In the genomic region with DNA sequence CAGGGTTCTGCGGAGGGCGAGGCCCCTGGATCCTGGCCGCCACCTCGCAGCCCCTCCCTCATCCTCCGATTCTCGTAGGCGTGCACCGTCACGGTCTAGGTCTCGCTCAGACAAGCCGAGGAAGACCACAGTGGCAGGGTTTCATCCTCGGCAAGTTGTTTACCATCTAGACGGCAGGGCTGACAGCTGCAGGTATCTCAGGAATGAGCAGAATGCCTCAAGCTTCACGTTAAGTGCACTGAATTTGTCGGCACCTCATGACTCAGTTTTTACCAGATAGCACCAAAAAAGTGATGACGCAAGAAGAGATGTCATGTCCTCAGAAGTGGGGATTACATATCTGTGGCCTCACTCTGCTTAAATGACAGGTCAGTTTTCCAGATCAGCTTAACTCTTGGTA, we compare ENCODE assay signal across 21 cellular contexts. TPM values are rescaled to one million over a fixed set of nuclear protein-coding genes. Genes with fewer than 3 reads are reported as not detected.
DNase-seq lines count a peak whose midpoint lies in the region; ATAC-seq, FAIRE-seq and TF ChIP-seq lines count a peak whose summit lies in the region.
"Had no signal": no experiment of that assay in that cellular context is flagged by ENCODE, and none has a peak within 500 bp of the region (broad histone marks: within the 10 kb centered on the region; RNA-seq: fewer than 3 reads in every experiment).

No MANE protein-coding gene starts in this region.

- peaks cover 9% of the 10 kb centered on the region for H3K27me3 ChIP-seq in hepatocyte
- H3K27me3 ChIP-seq: ascending aorta, ovary had no signal

- H3K9me2 ChIP-seq in hepatocyte (replicated peaks; ENCODE audit: insufficient read depth): no peaks in the 10 kb centered on the region

- no peak for FAIRE-seq in urothelium cell line (lab: Jason Lieb, UNC)
- FAIRE-seq: GM12891, islet of Langerhans had no signal

- no peak overlapping the region for H3K27ac ChIP-seq in hepatocyte
- H3K27ac ChIP-seq: 22Rv1, ascending aorta, ovary, RWPE1 had no signal

- no peaks in the 10 kb centered on the region for H3K36me3 ChIP-seq in hepatocyte (replicated peaks; ENCODE audit: insufficient read depth, low read depth)
- H3K36me3 ChIP-seq: ascending aorta, ovary had no signal

- peak overlapping the region; percentile 41 for H3K4me2 ChIP-seq in hepatocyte

- H3K4me3 ChIP-seq in astrocyte of the cerebellum (ENCODE audit: low read depth, low read length): no peak overlapping the region
- H3K4me3 ChIP-seq in hepatocyte: no peak overlapping the region
- H3K4me3 ChIP-seq: ascending aorta, ovary had no signal

- DNase-seq in NCI-H748 (lab: John Stamatoyannopoulos, UW; ENCODE audit: unreplicated experiment): peak; percentile 12
- DNase-seq in NCI-H748 treated with DMSO at 0.1 percent for 48 hours (lab: John Stamatoyannopoulos, UW): no peak
- DNase-seq in astrocyte of the cerebellum (ENCODE audit: low read depth): peak; percentile 4
- DNase-seq in hepatocyte (ENCODE audit: low spot score): peak; percentile 43
- DNase-seq in urothelium cell line (ENCODE audit: low spot score): peak; percentile 18
- no peak for DNase-seq in hepatic stellate cell (ENCODE audit: low spot score)
- DNase-seq in superior temporal gyrus (ENCODE audit: extremely low spot score): no peak
- DNase-seq: activated CD8-positive, alpha-beta memory T cell treated with anti-CD3 and anti-CD28 coated beads, Interleukin-2, amount 10 ng/mL, durations not matched to agents 7 days and 5 days; activated gamma-delta T cell; CD4-positive, alpha-beta T cell; foreskin melanocyte; NCI-H1694; NCI-H774; ovary had no signal

- no peaks in the 10 kb centered on the region for H3K4me1 ChIP-seq in hepatocyte (ENCODE audit: insufficient read depth)
- H3K4me1 ChIP-seq: ascending aorta had no signal

- WGBS in hepatocyte (ENCODE audit: low lambda C conversion rate, missing lambda C conversion rate): 35% methylated on average over 16 of the region's 16 CpGs

- H4K20me1 ChIP-seq in hepatocyte (ENCODE audit: insufficient read depth, poor library complexity, severe bottlenecking): no peaks in the 10 kb centered on the region

- no peak for TF ChIP-seq CTCF in astrocyte of the cerebellum (IDR thresholded peaks at IDR 0.05; ENCODE audit: low read depth, low read length, missing control alignments)
- no peak for TF ChIP-seq CTCF in hepatocyte (IDR thresholded peaks at IDR 0.05; ENCODE audit: poor library complexity)

- H3K9me3 ChIP-seq in hepatocyte (ENCODE audit: low read depth): no peaks in the 10 kb centered on the region
- H3K9me3 ChIP-seq: ascending aorta, ovary had no signal

- no peak for ATAC-seq in HG03039 (IDR thresholded peaks at IDR 0.05; ENCODE audit: unreplicated experiment)
- ATAC-seq: activated CD8-positive, alpha-beta memory T cell treated with anti-CD3 and anti-CD28 coated beads, Interleukin-2, amount 10 ng/mL, durations not matched to agents 7 days and 5 days had no signal

- H2AFZ ChIP-seq in hepatocyte: no peak overlapping the region

- H3K79me2 ChIP-seq in hepatocyte: no peaks in the 10 kb centered on the region

- in situ Hi-C loops in astrocyte of the cerebellum (cut with HindIII; ENCODE audit: low sequenced_read_pairs): no loop called here

RNA-seq across cellular contexts. Expression of a gene that starts 35.1 kb away (rescaled TPM):
- total RNA-seq in hepatocyte: 0.24 and 0.47 TPM in 2 replicates
- polyA plus RNA-seq in hepatocyte: 0.37 and 1.2 TPM in 2 replicates
- total RNA-seq: activated CD8-positive, alpha-beta memory T cell treated with anti-CD3 and anti-CD28 coated beads, Interleukin-2, amount 10 ng/mL, durations not matched to agents 7 days and 5 days; ascending aorta; CD4-positive, alpha-beta T cell; T-helper 1 cell treated with Interleukin-12 subunit alpha and Interleukin-12 subunit beta and Interleukin-4 antibody, amounts not matched to agents 30 ng/mL and 1 ng/mL, for 36 hours had no signal

Comparison
In these comparisons a context has a peak if more than half of its experiments do, and no peak if none do; other contexts are left out.
1. DNase-seq: peak in NCI-H748 (single experiment), astrocyte of the cerebellum (single experiment), hepatocyte (single experiment) and urothelium cell line (single experiment); none in NCI-H748 treated with DMSO at 0.1 percent for 48 hours (single experiment), hepatic stellate cell (single experiment) and superior temporal gyrus (single experiment).